In genomic region chr11:3838504-3838903, GRCh38 we compare ENCODE assay signal across 9 cellular contexts. TPM values are rescaled to one million over a fixed set of nuclear protein-coding genes. Genes with fewer than 3 reads are reported as not detected.
DNase-seq lines count a peak whose midpoint lies in the region; ATAC-seq and TF ChIP-seq lines count a peak whose summit lies in the region.
"Had no signal": no experiment of that assay in that cellular context is flagged by ENCODE, and none has a peak within 500 bp of the region (broad histone marks: within the 10 kb centered on the region; RNA-seq: fewer than 3 reads in every experiment).

No MANE protein-coding gene starts in this region.

- H4K20me1 ChIP-seq in HCT116 (ENCODE audit: insufficient read depth), result no peaks in the 10 kb centered on the region

- no peak for TF ChIP-seq POLR2A in HCT116 (IDR thresholded peaks at IDR 0.05; ENCODE audit: borderline replicate concordance, extremely low read depth, insufficient read depth, insufficient read length)

- TF ChIP-seq RAD21 in HCT116 (IDR thresholded peaks at IDR 0.05; ENCODE audit: low read depth), result no peak

- H3K9me3 ChIP-seq in HCT116 (ENCODE audit: control insufficient read depth in 1 of 2, insufficient read depth in 1 of 2, low read depth in 1 of 2, low read length in 2 of 2) (no peaks in the 10 kb centered on the region), mononuclear cell (ENCODE audit: low read depth, low read length) (no peaks in the 10 kb centered on the region)

- H3K79me2 ChIP-seq in ACC112 (ENCODE audit: control insufficient read depth, insufficient read depth, low read length, unreplicated experiment) (peaks cover 69% of the 10 kb centered on the region), HCT116 (ENCODE audit: insufficient read depth, low read length) (peaks cover 69% of the 10 kb centered on the region)

- intact Hi-C loops in HCT116 (cut with micrococcal nuclease), result no loop called here
- intact Hi-C loops in activated T-helper 1 cell treated with anti-CD3 and anti-CD28 coated beads, Interleukin-12 subunit alpha, Interleukin-12 subunit beta, Interleukin-2, Interleukin-4 antibody, amounts not matched to agents 30 ng/mL and 10 ng/mL and 1 ng/mL, durations not matched to agents 14 hours and 24 hours and 36 hours (cut with micrococcal nuclease), result no loop called here

- RAD21 ChIA-PET in HCT116 (lab: Charles Lee; ENCODE audit: low non-redundant PET in 1 of 2, low total read pairs in 2 of 2, uncharacterized antibody in 2 of 2, unreplicated experiment in 2 of 2), result no interaction called here

- H3K27ac ChIP-seq in ACC112 (ENCODE audit: low read depth, low read length) (no peak overlapping the region), HCT116 (ENCODE audit: low read depth, low read length) (no peak overlapping the region)

- peak overlapping the region; percentile 96 for H3K4me3 Mint-ChIP-seq in activated T-helper 1 cell treated with anti-CD3 and anti-CD28 coated beads, Interleukin-12 subunit alpha, Interleukin-12 subunit beta, Interleukin-2, Interleukin-4 antibody, amounts not matched to agents 30 ng/mL and 10 ng/mL and 1 ng/mL, durations not matched to agents 14 hours and 24 hours and 36 hours

- no peaks in the 10 kb centered on the region for H3K36me3 ChIP-seq in ACC112 (ENCODE audit: insufficient read depth, low read length)
- H3K36me3 ChIP-seq in HCT116 (ENCODE audit: control insufficient read depth in 1 of 2, insufficient read depth in 2 of 2, low read length in 2 of 2), result peaks cover 2 to 5% of the 10 kb centered on the region in 2 experiments; a peak in 1 of 4 replicates

- H3K4me1 Mint-ChIP-seq in activated T-helper 1 cell treated with anti-CD3 and anti-CD28 coated beads, Interleukin-12 subunit alpha, Interleukin-12 subunit beta, Interleukin-2, Interleukin-4 antibody, amounts not matched to agents 30 ng/mL and 10 ng/mL and 1 ng/mL, durations not matched to agents 14 hours and 24 hours and 36 hours (ENCODE audit: low read depth), result peaks cover 67% of the 10 kb centered on the region

- H3K4me3 ChIP-seq in ACC112 (ENCODE audit: low read depth, low read length), result peak overlapping the region; percentile 2; the same call in 1 of the 2 replicates
- H3K4me3 ChIP-seq in HCT116 (replicated peaks in 1 of 2; ENCODE audit: low read depth in 1 of 2, low read length in 2 of 2), result no peak overlapping the region
- peak overlapping the region; percentile 96 for H3K4me3 ChIP-seq in mononuclear cell (ENCODE audit: low read length)

- H3K4me1 ChIP-seq in ACC112 (ENCODE audit: control insufficient read depth, insufficient read depth, low read length, unreplicated experiment), result peaks cover 44% of the 10 kb centered on the region
- peaks cover 11 to 36% of the 10 kb centered on the region in 2 experiments for H3K4me1 ChIP-seq in HCT116 (ENCODE audit: control insufficient read depth in 1 of 2, insufficient read depth in 2 of 2, low read length in 2 of 2)
- peaks cover 67% of the 10 kb centered on the region for H3K4me1 ChIP-seq in mononuclear cell (ENCODE audit: insufficient read depth, low read length)

- H3K36me3 Mint-ChIP-seq in activated T-helper 1 cell treated with anti-CD3 and anti-CD28 coated beads, Interleukin-12 subunit alpha, Interleukin-12 subunit beta, Interleukin-2, Interleukin-4 antibody, amounts not matched to agents 30 ng/mL and 10 ng/mL and 1 ng/mL, durations not matched to agents 14 hours and 24 hours and 36 hours (ENCODE audit: low read depth), result peaks cover 43% of the 10 kb centered on the region

- DNase-seq in HCT116 (ENCODE audit: low read depth, low spot score), result no peak
- DNase-seq in activated T-helper 1 cell treated with anti-CD3 and anti-CD28 coated beads, Interleukin-12 subunit alpha, Interleukin-12 subunit beta, Interleukin-2, Interleukin-4 antibody, amounts not matched to agents 30 ng/mL and 10 ng/mL and 1 ng/mL, durations not matched to agents 14 hours and 24 hours and 36 hours (ENCODE audit: low spot score), result no peak
- no peak for DNase-seq in amniotic stem cell (lab: John Stamatoyannopoulos, UW)
- DNase-seq in NCI-H1105 (lab: John Stamatoyannopoulos, UW), result no peak
- DNase-seq: NCI-H226 had no signal

- H3K27me3 ChIP-seq in ACC112 (ENCODE audit: insufficient read depth, low read length) (no peaks in the 10 kb centered on the region), HCT116 (ENCODE audit: insufficient read depth, low read length) (no peaks in the 10 kb centered on the region), mononuclear cell (ENCODE audit: insufficient read depth, low read length) (no peaks in the 10 kb centered on the region)

- no TSS peak for BruUV-seq in HCT116 (replicated peaks; lab: Mats Ljungman, UMichigan)

- no peaks in the 10 kb centered on the region for H3K9me3 Mint-ChIP-seq in activated T-helper 1 cell treated with anti-CD3 and anti-CD28 coated beads, Interleukin-12 subunit alpha, Interleukin-12 subunit beta, Interleukin-2, Interleukin-4 antibody, amounts not matched to agents 30 ng/mL and 10 ng/mL and 1 ng/mL, durations not matched to agents 14 hours and 24 hours and 36 hours

- ATAC-seq in HCT116, result no peak
- no peak for ATAC-seq in HG03139 (IDR thresholded peaks at IDR 0.05; ENCODE audit: unreplicated experiment)
- no peak for ATAC-seq in GM21619 (IDR thresholded peaks at IDR 0.05; ENCODE audit: unreplicated experiment)

- H2AFZ ChIP-seq in ACC112 (ENCODE audit: low read length, unreplicated experiment) (no peak overlapping the region), HCT116 (ENCODE audit: low read depth, low read length, poor library complexity, severe bottlenecking) (no peak overlapping the region)

- no peak overlapping the region for H3K9ac ChIP-seq in HCT116 (ENCODE audit: low read length)

- CTCF ChIA-PET in HCT116 (lab: Charles Lee), result interaction anchor here (1.2 to 2.3 kb wide), 2 partner anchors 16 to 234 kb away, joined by 4 to 7 read pairs; partner anchors contain the start of gene STIM1

- H3K9me2 ChIP-seq in HCT116 (ENCODE audit: insufficient read depth), result no peaks in the 10 kb centered on the region

- peak overlapping the region; percentile 92; the same call in 1 of the 2 replicates for H3K4me2 ChIP-seq in HCT116 (ENCODE audit: low read length)

- H3K27me3 Mint-ChIP-seq in activated T-helper 1 cell treated with anti-CD3 and anti-CD28 coated beads, Interleukin-12 subunit alpha, Interleukin-12 subunit beta, Interleukin-2, Interleukin-4 antibody, amounts not matched to agents 30 ng/mL and 10 ng/mL and 1 ng/mL, durations not matched to agents 14 hours and 24 hours and 36 hours (ENCODE audit: insufficient read depth), result no peaks in the 10 kb centered on the region

- no peak for TF ChIP-seq CTCF in HCT116 (IDR thresholded peaks at IDR 0.05 in 2 of 3, conservative IDR thresholded peaks at IDR 0.05 in 1 of 3; ENCODE audit: borderline replicate concordance in 1 of 3, insufficient read depth in 1 of 3, low read depth in 2 of 3, low read length in 2 of 3)

- POLR2A ChIA-PET in HCT116 (lab: Charles Lee), result no interaction called here

- peak overlapping the region; percentile 94 for H3K27ac Mint-ChIP-seq in activated T-helper 1 cell treated with anti-CD3 and anti-CD28 coated beads, Interleukin-12 subunit alpha, Interleukin-12 subunit beta, Interleukin-2, Interleukin-4 antibody, amounts not matched to agents 30 ng/mL and 10 ng/mL and 1 ng/mL, durations not matched to agents 14 hours and 24 hours and 36 hours

TF ChIP-seq in HCT116, 20 proteins besides CTCF, POLR2A, EP300 and RAD21:
- TF ChIP-seq CEBPB (IDR thresholded peaks at IDR 0.05; ENCODE audit: low read depth) (no peak), ZFX (IDR thresholded peaks at IDR 0.05) (no peak), FOSL1 (IDR thresholded peaks at IDR 0.05; ENCODE audit: low read depth) (no peak), ZBTB33 (IDR thresholded peaks at IDR 0.05; ENCODE audit: extremely low read depth, insufficient replicate concordance, low read length) (no peak), JUND (IDR thresholded peaks at IDR 0.05) (no peak)

RNA-seq across cellular contexts. Expression of gene RHOG, which starts 2.3 kb away (rescaled TPM):
- 49.1 TPM for total RNA-seq in HCT116 (2021; ENCODE audit: unreplicated experiment)
- 57.6 and 69.9 TPM in 2 replicates for polyA plus RNA-seq in HCT116 (2012)
- 170 and 179 TPM in 2 replicates for total RNA-seq in activated T-helper 1 cell treated with anti-CD3 and anti-CD28 coated beads, Interleukin-12 subunit alpha, Interleukin-12 subunit beta, Interleukin-2, Interleukin-4 antibody, amounts not matched to agents 30 ng/mL and 10 ng/mL and 1 ng/mL, durations not matched to agents 14 hours and 24 hours and 36 hours
- 75.6 TPM for total RNA-seq in mononuclear cell

RNA-seq across cellular contexts. Expression of gene STIM1, which starts 17.0 kb away (rescaled TPM):
- total RNA-seq in HCT116 (2021; ENCODE audit: unreplicated experiment) (22.3 TPM), mononuclear cell (55.8 TPM)
- polyA plus RNA-seq in HCT116 (2012), result 21.8 and 42.9 TPM in 2 replicates
- 61.7 and 68.0 TPM in 2 replicates for total RNA-seq in activated T-helper 1 cell treated with anti-CD3 and anti-CD28 coated beads, Interleukin-12 subunit alpha, Interleukin-12 subunit beta, Interleukin-2, Interleukin-4 antibody, amounts not matched to agents 30 ng/mL and 10 ng/mL and 1 ng/mL, durations not matched to agents 14 hours and 24 hours and 36 hours

RNA-seq across cellular contexts. Expression of gene PGAP2, which starts 30.1 kb away (rescaled TPM):
- 30.5 TPM for total RNA-seq in HCT116 (2021; ENCODE audit: unreplicated experiment)
- 49.7 and 50.6 TPM in 2 replicates for polyA plus RNA-seq in HCT116 (2012)
- 29.8 and 30.1 TPM in 2 replicates for total RNA-seq in activated T-helper 1 cell treated with anti-CD3 and anti-CD28 coated beads, Interleukin-12 subunit alpha, Interleukin-12 subunit beta, Interleukin-2, Interleukin-4 antibody, amounts not matched to agents 30 ng/mL and 10 ng/mL and 1 ng/mL, durations not matched to agents 14 hours and 24 hours and 36 hours
- 7.5 TPM for total RNA-seq in mononuclear cell

RNA-seq across cellular contexts. Expression of gene NUP98, which starts 41.1 kb away (rescaled TPM):
- 98.4 TPM for total RNA-seq in HCT116 (2021; ENCODE audit: unreplicated experiment)
- polyA plus RNA-seq in HCT116 (2012), result 80.0 and 82.3 TPM in 2 replicates
- 122 and 123 TPM in 2 replicates for total RNA-seq in activated T-helper 1 cell treated with anti-CD3 and anti-CD28 coated beads, Interleukin-12 subunit alpha, Interleukin-12 subunit beta, Interleukin-2, Interleukin-4 antibody, amounts not matched to agents 30 ng/mL and 10 ng/mL and 1 ng/mL, durations not matched to agents 14 hours and 24 hours and 36 hours
- 227 TPM for total RNA-seq in mononuclear cell

Comparison
In these comparisons a context has a peak if more than half of its experiments do, and no peak if none do; other contexts are left out.
1. H3K4me3 ChIP-seq: peak in ACC112 (single experiment) and mononuclear cell (single experiment); none in HCT116 (0 of 2).